Comparison of ENCODE assay signal across 23 cellular contexts in genomic region chr12:111827916-111828315, GRCh38. TPM values are rescaled to one million over a fixed set of nuclear protein-coding genes. Genes with fewer than 3 reads are reported as not detected.
A peak's percentile ranks its signal among the peaks of the same experiment; 100 is the strongest.
DNase-seq lines count a peak whose midpoint lies in the region; ATAC-seq, FAIRE-seq and TF ChIP-seq lines count a peak whose summit lies in the region.
"Had no signal": no experiment of that assay in that cellular context is flagged by ENCODE, and none has a peak within 500 bp of the region (broad histone marks: within the 10 kb centered on the region; RNA-seq: fewer than 3 reads in every experiment).

No MANE protein-coding gene starts in this region.

- no peak for ATAC-seq in HepG2
- ATAC-seq in right lobe of liver, result no peak
- peak; percentile 36 for ATAC-seq in K562
- peak; percentile 60 for ATAC-seq in mucosa of descending colon
- ATAC-seq in GM21619 (IDR thresholded peaks at IDR 0.05; ENCODE audit: unreplicated experiment), result no peak
- ATAC-seq: CD8-positive, alpha-beta T cell; GM12878 had no signal

- H2BK5ac ChIP-seq in trophoblast cell (ENCODE audit: low read depth, low read length, poor library complexity), result no peak overlapping the region

- H3K14ac ChIP-seq in trophoblast cell (ENCODE audit: low read length), result no peak overlapping the region

- TF ChIP-seq POLR2A in HepG2 (IDR thresholded peaks at IDR 0.05; ENCODE audit: insufficient read depth in 1 of 2, low read depth in 2 of 2, low read length in 2 of 2) (no peak), right lobe of liver (IDR thresholded peaks at IDR 0.05) (no peak), K562 (conservative IDR thresholded peaks at IDR 0.05) (no peak)

- TF ChIP-seq EP300 in HepG2 (IDR thresholded peaks at IDR 0.05; ENCODE audit: low read depth in 2 of 2, low read length in 2 of 2), result no peak
- no peak for TF ChIP-seq EP300 in HepG2 (CRISPR knock-in tag; IDR thresholded peaks at IDR 0.05; ENCODE audit: borderline replicate concordance)
- TF ChIP-seq EP300 in K562 (IDR thresholded peaks at IDR 0.05; ENCODE audit: low read length), result no peak

- BruUV-seq in HepG2 (replicated peaks; lab: Mats Ljungman, UMichigan) (no TSS peak), K562 (replicated peaks; lab: Mats Ljungman, UMichigan) (no TSS peak)

- no peak overlapping the region for H4K12ac ChIP-seq in trophoblast cell (ENCODE audit: low read depth, low read length)

- H4K20me1 ChIP-seq in HepG2 (ENCODE audit: insufficient read depth, low read length) (no peaks in the 10 kb centered on the region), K562 (replicated peaks; ENCODE audit: control insufficient read depth, insufficient read depth, low read length) (no peaks in the 10 kb centered on the region)
- H4K20me1 ChIP-seq: BLaER1 had no signal

- H3K27me3 ChIP-seq in HepG2 (ENCODE audit: control insufficient read depth in 1 of 2, insufficient read depth in 2 of 2, low read length in 2 of 2) (no peaks in the 10 kb centered on the region), right lobe of liver (no peaks in the 10 kb centered on the region), K562 (ENCODE audit: control insufficient read depth in 2 of 2, insufficient read depth in 2 of 2, low read length in 2 of 2) (no peaks in the 10 kb centered on the region), trophoblast cell (ENCODE audit: insufficient read depth, low read length) (no peaks in the 10 kb centered on the region)
- H3K27me3 ChIP-seq: BLaER1 had no signal

- no peaks in the 10 kb centered on the region for H3K9me1 ChIP-seq in K562 (ENCODE audit: control insufficient read depth, insufficient read depth, low read length)

- CTCF ChIA-PET in HepG2 (lab: Yijun Ruan, JAX; ENCODE audit: low intra/inter-chr PET ratio, low total read pairs) (no interaction called here), K562 (lab: Yijun Ruan, JAX; ENCODE audit: low intra/inter-chr PET ratio) (no interaction called here)

- H2AFZ ChIP-seq in HepG2 (ENCODE audit: low read length), result no peak overlapping the region
- peak overlapping the region; percentile 85 for H2AFZ ChIP-seq in K562 (ENCODE audit: low read depth, low read length)
- no peak overlapping the region for H2AFZ ChIP-seq in trophoblast cell (ENCODE audit: insufficient read depth, low read length, poor library complexity)

- H2BK120ac ChIP-seq in trophoblast cell (ENCODE audit: insufficient read depth, low read length, poor library complexity), result no peak overlapping the region

- H3K79me2 ChIP-seq in HepG2 (ENCODE audit: insufficient read depth, low read length) (no peaks in the 10 kb centered on the region), K562 (ENCODE audit: control insufficient read depth, insufficient read depth, low read length) (no peaks in the 10 kb centered on the region), trophoblast cell (ENCODE audit: control insufficient read depth, insufficient read depth, low read length, poor library complexity) (no peaks in the 10 kb centered on the region)

- no peak overlapping the region for H4K91ac ChIP-seq in trophoblast cell (ENCODE audit: low read depth, low read length)

- H2AK5ac ChIP-seq in trophoblast cell (ENCODE audit: low read length), result no peak overlapping the region

- no peak for TF ChIP-seq RAD21 in HepG2 (CRISPR knock-in tag; IDR thresholded peaks at IDR 0.05)
- no peak for TF ChIP-seq RAD21 in K562 (CRISPR knock-in tag; conservative IDR thresholded peaks at IDR 0.05 in 1 of 2, IDR thresholded peaks at IDR 0.05 in 1 of 2)

- TF ChIP-seq CTCF in HepG2 (CRISPR knock-in tag; IDR thresholded peaks at IDR 0.05) (no peak), right lobe of liver (IDR thresholded peaks at IDR 0.05) (no peak), K562 (IDR thresholded peaks at IDR 0.05 in 2 of 3, conservative IDR thresholded peaks at IDR 0.05 in 1 of 3; ENCODE audit: insufficient read depth in 2 of 3, low read depth in 1 of 3, low read length in 3 of 3) (no peak), mucosa of descending colon (IDR thresholded peaks at IDR 0.05) (no peak)

- FAIRE-seq in HepG2 (lab: Jason Lieb, UNC) (no peak), K562 (lab: Jason Lieb, UNC) (no peak)
- FAIRE-seq: A204.1, GM12878, GM19239, H54 had no signal

- H3K4me3 ChIP-seq in HepG2 (replicated peaks in 1 of 3; ENCODE audit: insufficient read depth in 1 of 3, low read depth in 2 of 3, low read length in 3 of 3), result no peak overlapping the region; a peak in 1 of 6 replicates
- H3K4me3 ChIP-seq in right lobe of liver, result no peak overlapping the region
- no peak overlapping the region for H3K4me3 ChIP-seq in K562
- H3K4me3 ChIP-seq in mucosa of descending colon, result no peak overlapping the region
- no peak overlapping the region for H3K4me3 ChIP-seq in trophoblast cell (ENCODE audit: low read depth, low read length)
- H3K4me3 ChIP-seq: BLaER1, GM12878, HAP-1 had no signal

- in situ Hi-C loops in HepG2 (cut with HindIII; ENCODE audit: extremely low pct_ligation_motif_present, low pct_unique_long_range_greater_than_20kb) (no loop called here), K562 (cut with MboI) (no loop called here)

- peaks cover 17% of the 10 kb centered on the region for H3K79me1 ChIP-seq in trophoblast cell (ENCODE audit: low read length)

- H3K9me3 ChIP-seq in HepG2 (ENCODE audit: low read length) (no peaks in the 10 kb centered on the region), right lobe of liver (no peaks in the 10 kb centered on the region), K562 (replicated peaks; ENCODE audit: control insufficient read depth, insufficient read depth, low read depth, low read length) (peaks cover 3% of the 10 kb centered on the region), mucosa of descending colon (no peaks in the 10 kb centered on the region), trophoblast cell (ENCODE audit: insufficient read depth, low read depth, low read length) (peaks cover 3% of the 10 kb centered on the region)
- H3K9me3 ChIP-seq: BLaER1, Caco-2 had no signal

- POLR2A ChIA-PET in HepG2 (lab: Yijun Ruan, JAX), result no interaction called here
- POLR2A ChIA-PET in K562 (lab: Yijun Ruan, JAX), result interaction anchor here (0.6 to 1.0 kb wide), 2 partner anchors 13 to 14 kb away, joined by 3 to 4 read pairs; partner anchors contain the start of gene MAPKAPK5

- no peak overlapping the region for H3K23ac ChIP-seq in trophoblast cell (ENCODE audit: low read length)

- no peak overlapping the region for H3K9ac ChIP-seq in HepG2 (ENCODE audit: insufficient read depth, low read depth, low read length)
- H3K9ac ChIP-seq in K562 (ENCODE audit: insufficient read depth in 1 of 2, low read depth in 2 of 2, low read length in 2 of 2), result peak overlapping the region in 1 of 2 experiments; percentile 38; a peak in 2 of 4 replicates
- H3K9ac ChIP-seq in trophoblast cell (ENCODE audit: low read length), result no peak overlapping the region
- H3K9ac ChIP-seq: BLaER1 had no signal

- no peak overlapping the region for H4K8ac ChIP-seq in trophoblast cell (ENCODE audit: low read depth, low read length)

- no peak for DNase-seq in HepG2 (ENCODE audit: low spot score)
- no peak for DNase-seq in right lobe of liver
- no peak for DNase-seq in K562 (ENCODE audit: extremely low read depth in 1 of 4, low spot score in 3 of 4)
- DNase-seq in mucosa of descending colon, result no peak
- DNase-seq in trophoblast cell, result no peak
- DNase-seq in DMS 273 (lab: John Stamatoyannopoulos, UW; ENCODE audit: unreplicated experiment), result no peak
- DNase-seq: Caco-2; CD4-positive, CD25-positive, alpha-beta regulatory T cell; CD8-positive, alpha-beta T cell; DMS 273 treated with DMSO at 0.1 percent for 48 hours; DMS79; EL; GDM1; GOT3 had no signal

- H3K27ac ChIP-seq in HepG2 (ENCODE audit: extremely low read length, insufficient read depth, low read length) (no peak overlapping the region), right lobe of liver (no peak overlapping the region), K562 (ENCODE audit: extremely low read depth, low read depth, low read length) (no peak overlapping the region), trophoblast cell (ENCODE audit: low read depth, low read length) (no peak overlapping the region)
- H3K27ac ChIP-seq: 22Rv1, BLaER1, C4-2B had no signal

- H2BK12ac ChIP-seq in trophoblast cell (ENCODE audit: low read length), result no peak overlapping the region

- H3K36me3 ChIP-seq in HepG2 (replicated peaks in 1 of 2; ENCODE audit: control insufficient read depth in 1 of 2, insufficient read depth in 2 of 2, low read length in 2 of 2) (no peaks in the 10 kb centered on the region), right lobe of liver (no peaks in the 10 kb centered on the region), K562 (ENCODE audit: control insufficient read depth, insufficient read depth, low read length) (no peaks in the 10 kb centered on the region), mucosa of descending colon (ENCODE audit: low read depth) (no peaks in the 10 kb centered on the region), trophoblast cell (ENCODE audit: control insufficient read depth in 1 of 2, insufficient read depth in 2 of 2, low read length in 2 of 2) (no peaks in the 10 kb centered on the region)
- H3K36me3 ChIP-seq: BLaER1, HAP-1 had no signal

- no peak overlapping the region for H3K4ac ChIP-seq in trophoblast cell (ENCODE audit: low read depth, low read length)

- intact Hi-C loops in HepG2 (cut with micrococcal nuclease; ENCODE audit: unreplicated experiment) (no loop called here), right lobe of liver (cut with DNase I) (no loop called here), K562 (cut with micrococcal nuclease) (loop anchor here (5.0 to 10.0 kb wide), 2 partner anchors 87 to 204 kb away; no protein-coding TSS in a partner anchor), mucosa of descending colon (cut with DNase I, micrococcal nuclease) (no loop called here)

- H3K4me1 ChIP-seq in HepG2 (ENCODE audit: insufficient read depth, low read length), result peaks cover 8% of the 10 kb centered on the region; the same call in 1 of the 2 replicates
- no peaks in the 10 kb centered on the region for H3K4me1 ChIP-seq in right lobe of liver
- H3K4me1 ChIP-seq in K562 (replicated peaks in 1 of 2; ENCODE audit: control insufficient read depth in 2 of 2, insufficient read depth in 2 of 2, low read length in 2 of 2), result peaks cover 0 to 3% of the 10 kb centered on the region in 2 experiments; a peak in 2 of 5 replicates
- H3K4me1 ChIP-seq in mucosa of descending colon (ENCODE audit: low read depth), result peaks cover 10% of the 10 kb centered on the region
- H3K4me1 ChIP-seq in trophoblast cell (ENCODE audit: control insufficient read depth in 1 of 2, insufficient read depth in 2 of 2, low read length in 2 of 2), result peaks cover 4 to 5% of the 10 kb centered on the region in 2 experiments
- H3K4me1 ChIP-seq: HAP-1 had no signal

- H3K18ac ChIP-seq in trophoblast cell (ENCODE audit: low read length), result no peak overlapping the region

- H3K4me2 ChIP-seq in HepG2 (ENCODE audit: low read depth, low read length) (peak overlapping the region; percentile 55), K562 (ENCODE audit: insufficient read depth, low read length) (peak overlapping the region; percentile 24; the same call in 1 of the 2 replicates), trophoblast cell (ENCODE audit: low read length) (no peak overlapping the region)
- H3K4me2 ChIP-seq: BLaER1 had no signal

- 63% methylated on average over 4 of the region's 4 CpGs for WGBS in HepG2 (ENCODE audit: low lambda C conversion rate)
- WGBS in right lobe of liver (ENCODE audit: insufficient coverage, low coverage, low lambda C conversion rate, missing lambda C conversion rate), result 80% methylated on average over 4 of the region's 4 CpGs
- 56% methylated on average over 4 of the region's 4 CpGs for WGBS in K562 (ENCODE audit: insufficient coverage, low coverage, missing lambda C conversion rate)
- no CpG with 5 or more reads among the region's 4 CpGs for WGBS in trophoblast cell (ENCODE audit: extremely low coverage, insufficient coverage, insufficient read length)

RNA-seq across cellular contexts. Expression of gene MAPKAPK5, which starts 14.1 kb away (rescaled TPM):
- total RNA-seq in HepG2 (2016; rRNA removed; fragmentation: Illumina TruSeq; extraction: Trizol) (47.5 and 58.2 TPM in 2 replicates), right lobe of liver (10 to 100 TPM; 18.0 to 28.1 (median 19.9) TPM), K562 (2014; rRNA removed) (61.3 and 63.3 TPM in 2 replicates), K562 (2014; rRNA removed; fragmentation: Illumina TruSeq; extraction: Trizol) (56.7 and 60.4 TPM in 2 replicates), K562 (2015; rRNA removed; fragmentation: Illumina TruSeq; extraction: Trizol) (55.3 and 57.6 TPM in 2 replicates), K562 (2021) (61.5 and 72.1 TPM in 2 replicates), mucosa of descending colon (10 to 100 TPM; 64.0 to 86.3 (median 82.0) TPM)
- 39.2 and 39.5 TPM in 2 replicates for total RNA-seq in HepG2 (2016; cell fraction: cytosol; rRNA removed; fragmentation: Illumina TruSeq; extraction: Trizol; ENCODE audit: low read depth)
- total RNA-seq in HepG2 (2016; cell fraction: insoluble cytoplasmic fraction; rRNA removed; fragmentation: Illumina TruSeq; extraction: Trizol), result 47.8 and 57.4 TPM in 2 replicates
- 77.5 and 77.8 TPM in 2 replicates for total RNA-seq in HepG2 (2016; cell fraction: membrane; rRNA removed; fragmentation: Illumina TruSeq; extraction: Trizol)
- total RNA-seq in HepG2 (2016; cell fraction: nucleus; rRNA removed; fragmentation: Illumina TruSeq; extraction: Trizol), result 54.2 and 63.6 TPM in 2 replicates
- polyA plus RNA-seq in HepG2 (2011; rRNA removed) (36.7 and 43.2 TPM in 2 replicates), K562 (2011; rRNA removed) (67.0 and 68.4 TPM in 2 replicates), K562 (2014; fragmentation: Illumina TruSeq; extraction: Trizol) (57.1 and 58.4 TPM in 2 replicates), K562 (2014; fragmentation: Nextera tagmentation; extraction: Ambion mirVana) (10 to 100 TPM; 11.6 to 17.7 TPM), K562 (2014; rRNA removed) (55.2 and 67.0 TPM in 2 replicates)
- polyA plus RNA-seq in HepG2 (2011; cell fraction: cytosol; rRNA removed), result 32.6 TPM in 2 replicates
- polyA plus RNA-seq in HepG2 (2011; cell fraction: nucleus; rRNA removed), result 51.8 and 52.3 TPM in 2 replicates
- 27.7 and 31.8 TPM in 2 replicates for polyA plus RNA-seq in HepG2 (2012)
- 34.7 and 39.7 TPM in 2 replicates for polyA plus RNA-seq in HepG2 (2016; cell fraction: cytosol; fragmentation: Illumina TruSeq; extraction: Trizol; ENCODE audit: low read depth)
- 46.1 and 53.0 TPM in 2 replicates for polyA plus RNA-seq in HepG2 (2016; cell fraction: insoluble cytoplasmic fraction; fragmentation: Illumina TruSeq; extraction: Trizol; ENCODE audit: low read depth)
- polyA plus RNA-seq in HepG2 (2016; cell fraction: membrane; fragmentation: Illumina TruSeq; extraction: Trizol; ENCODE audit: low read depth), result 54.7 and 59.5 TPM in 2 replicates
- polyA plus RNA-seq in HepG2 (2016; cell fraction: nucleus; fragmentation: Illumina TruSeq; extraction: Trizol; ENCODE audit: insufficient read depth, low read depth), result 84.3 and 88.6 TPM in 2 replicates
- polyA minus RNA-seq in HepG2 (2011; rRNA and poly(A)+ RNA removed; ENCODE audit: low replicate concordance), result 27.6 and 41.1 TPM in 2 replicates
- 11.3 and 19.1 TPM in 2 replicates for polyA minus RNA-seq in HepG2 (2011; cell fraction: cytosol; rRNA and poly(A)+ RNA removed)
- polyA minus RNA-seq in HepG2 (2011; cell fraction: nucleus; rRNA and poly(A)+ RNA removed), result 51.0 and 69.4 TPM in 2 replicates
- 253 and 262 TPM in 2 replicates for total RNA-seq in K562 (2011; cell fraction: chromatin; rRNA removed; ENCODE audit: low replicate concordance)
- total RNA-seq in K562 (2011; cell fraction: nucleolus; rRNA removed), result 113 and 120 TPM in 2 replicates
- total RNA-seq in K562 (2011; cell fraction: nucleoplasm; rRNA removed), result 147 and 191 TPM in 2 replicates
- polyA plus RNA-seq in K562 (2011; cell fraction: cytosol; rRNA removed), result 33.8 and 42.8 TPM in 2 replicates
- 115 and 122 TPM in 2 replicates for polyA plus RNA-seq in K562 (2011; cell fraction: nucleus; rRNA removed)
- polyA plus RNA-seq in K562 (2012), result 34.4 and 40.8 TPM in 2 replicates
- polyA minus RNA-seq in K562 (2011; rRNA and poly(A)+ RNA removed), result 75.6 and 82.4 TPM in 2 replicates
- 29.0 and 35.3 TPM in 2 replicates for polyA minus RNA-seq in K562 (2011; cell fraction: cytosol; rRNA and poly(A)+ RNA removed)
- 34.1 and 67.4 TPM in 2 replicates for polyA minus RNA-seq in K562 (2011; cell fraction: nucleus; rRNA and poly(A)+ RNA removed)
- polyA plus RNA-seq in trophoblast cell (2013), result 23.3 and 23.4 TPM in 2 replicates

Comparison
In these comparisons a context has a peak if more than half of its experiments do, and no peak if none do; other contexts are left out.
1. ATAC-seq: peak in K562 (single experiment) and mucosa of descending colon (single experiment); none in HepG2 (single experiment), right lobe of liver (0 of 4) and GM21619 (single experiment).